In the genomic region with DNA sequence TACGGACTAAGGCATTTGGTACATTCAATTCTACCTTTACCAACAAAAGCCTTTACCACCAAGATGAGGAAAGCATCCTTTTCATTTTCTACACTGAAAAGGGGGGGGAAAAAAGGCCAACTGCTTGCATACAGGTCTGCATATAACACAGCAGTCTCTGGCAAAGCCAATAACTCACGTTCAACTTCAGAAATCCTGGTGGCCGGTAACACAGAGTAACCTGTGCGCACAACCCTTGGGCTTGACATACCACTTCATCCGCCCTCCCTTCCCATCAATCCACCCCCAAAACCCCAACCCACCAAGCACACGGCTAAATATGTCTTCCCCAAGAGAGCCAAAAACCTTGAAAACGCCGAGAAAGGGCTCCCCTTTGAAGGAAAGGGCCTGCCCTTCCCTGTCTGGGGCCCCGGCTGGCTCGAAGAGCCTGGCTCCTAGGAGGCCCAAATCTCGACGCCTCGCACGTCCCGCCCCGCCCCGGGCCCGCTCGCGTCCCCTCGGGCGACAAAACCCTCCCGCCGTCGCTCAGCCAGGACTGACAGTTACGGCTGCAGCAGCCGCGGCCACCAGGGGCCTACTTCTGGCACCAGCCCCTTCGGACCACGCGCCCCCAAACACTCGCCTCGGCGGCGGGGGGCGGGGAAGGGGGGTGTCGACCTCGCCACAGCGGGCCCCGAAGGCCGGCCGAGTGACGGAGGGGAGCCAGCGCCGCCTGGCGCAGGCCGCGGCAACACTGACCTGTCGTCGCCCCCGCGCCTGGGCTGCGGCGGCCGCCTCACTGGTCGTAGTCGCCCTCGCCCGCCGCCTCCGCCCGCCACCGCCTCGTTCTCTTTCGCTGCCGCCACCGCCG, we compare ENCODE assay signal across 7 cellular contexts. TPM values are rescaled to one million over a fixed set of nuclear protein-coding genes. Genes with fewer than 3 reads are reported as not detected.
DNase-seq lines count a peak whose midpoint lies in the region; ATAC-seq and TF ChIP-seq lines count a peak whose summit lies in the region.

No MANE protein-coding gene starts in this region.

- no peak for TF ChIP-seq CTCF in lower leg skin (IDR thresholded peaks at IDR 0.05)

- H3K4me3 ChIP-seq in lower leg skin (ENCODE audit: low read depth, poor library complexity, severe bottlenecking), result peak overlapping the region; percentile 98

- peak overlapping the region; percentile 91 for H3K27ac Mint-ChIP-seq in dendritic cell treated with granulocyte-macrophage colony-stimulating factor and Interleukin-4, amounts not matched to agents 40 ng/mL and 50 ng/mL, for 4 days

- no peak for TF ChIP-seq POLR2A in lower leg skin (IDR thresholded peaks at IDR 0.05)

- peaks cover 3% of the 10 kb centered on the region for H3K27me3 Mint-ChIP-seq in dendritic cell treated with granulocyte-macrophage colony-stimulating factor and Interleukin-4, amounts not matched to agents 40 ng/mL and 50 ng/mL, for 4 days

- intact Hi-C loops in dendritic cell treated with granulocyte-macrophage colony-stimulating factor and Interleukin-4, amounts not matched to agents 40 ng/mL and 50 ng/mL, for 4 days (cut with micrococcal nuclease), result loop anchor here (5.0 to 10.0 kb wide), 2 partner anchors 36 to 483 kb away; a partner anchor contains a TSS
- intact Hi-C loops in lower leg skin (cut with DNase I; ENCODE audit: low total_unique reads), result no loop called here

- H3K9me3 Mint-ChIP-seq in dendritic cell treated with granulocyte-macrophage colony-stimulating factor and Interleukin-4, amounts not matched to agents 40 ng/mL and 50 ng/mL, for 4 days, result peaks cover 9% of the 10 kb centered on the region

- peaks cover 30% of the 10 kb centered on the region for H3K36me3 Mint-ChIP-seq in dendritic cell treated with granulocyte-macrophage colony-stimulating factor and Interleukin-4, amounts not matched to agents 40 ng/mL and 50 ng/mL, for 4 days (ENCODE audit: low read depth)

- H3K4me3 Mint-ChIP-seq in dendritic cell treated with granulocyte-macrophage colony-stimulating factor and Interleukin-4, amounts not matched to agents 40 ng/mL and 50 ng/mL, for 4 days, result peak overlapping the region; percentile 87

- DNase-seq in NCI-H1048 (lab: John Stamatoyannopoulos, UW) (peak; percentile 11), lower leg skin (ENCODE audit: low spot score in 2 of 2) (peak; percentile 20 to 87)
- peak; percentile 48 for DNase-seq in activated CD4-positive, alpha-beta T cell treated with anti-CD3 and anti-CD28 coated beads, Interleukin-2, amount 50 U/mL, for 1 hour
- DNase-seq in stimulated activated CD4-positive, alpha-beta T cell treated with anti-CD3 and anti-CD28 coated beads, TNF-alpha, amount 100 ng/mL, for 24 hours (ENCODE audit: low read depth in 3 of 3), result peak; percentile 15 to 45 (median 28)

- ATAC-seq in GM18499 (IDR thresholded peaks at IDR 0.05; ENCODE audit: insufficient read depth, unreplicated experiment), result peak; percentile 27
- peak; percentile 50 for ATAC-seq in HG02571 (IDR thresholded peaks at IDR 0.05; ENCODE audit: unreplicated experiment)

- WGBS in lower leg skin, 2 donors, result 0 to 1% methylated on average over 39 to 55 of the region's 68 CpGs

- H3K4me1 Mint-ChIP-seq in dendritic cell treated with granulocyte-macrophage colony-stimulating factor and Interleukin-4, amounts not matched to agents 40 ng/mL and 50 ng/mL, for 4 days (ENCODE audit: low read depth), result peaks cover 10% of the 10 kb centered on the region

RNA-seq across cellular contexts. Expression of a gene that starts 0.8 kb away (rescaled TPM):
- total RNA-seq in lower leg skin, result 10 to 100 TPM; 56.9 to 79.2 (median 65.7) TPM

Comparison
In these comparisons a context has a peak if more than half of its experiments do, and no peak if none do; other contexts are left out.
1. Peak in every context shown above with its lines: DNase-seq, ATAC-seq and H3K4me3 ChIP-seq.